ENCODE assay signal across 14 cellular contexts in the genomic region with DNA sequence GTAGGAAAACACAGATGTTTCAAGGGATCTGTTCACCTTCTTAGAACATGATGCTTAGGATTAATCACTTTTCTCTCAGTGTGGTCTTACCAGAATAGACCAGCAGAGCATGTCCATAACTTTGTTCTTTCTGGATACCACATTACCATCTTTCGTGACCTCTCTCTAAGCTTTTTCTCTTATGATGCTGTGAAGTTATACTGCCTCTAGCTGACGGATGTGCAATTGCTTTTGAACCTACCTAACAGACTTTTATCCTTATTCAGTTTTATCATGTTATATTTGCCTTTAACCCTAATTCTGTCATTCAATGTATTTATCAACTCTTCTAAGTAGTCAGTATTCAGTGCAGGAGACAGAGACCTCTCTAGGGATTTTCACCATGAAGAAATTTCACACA.
DNase-seq lines count a peak whose midpoint lies in the region; ATAC-seq and TF ChIP-seq lines count a peak whose summit lies in the region.
"Had no signal": no experiment of that assay in that cellular context is flagged by ENCODE, and none has a peak within 500 bp of the region (broad histone marks: within the 10 kb centered on the region; RNA-seq: fewer than 3 reads in every experiment).

No MANE protein-coding gene starts in this region.

- H3K9ac ChIP-seq in KMS-11 (no peak overlapping the region), parathyroid adenoma (no peak overlapping the region)

- H3K79me2 ChIP-seq in KMS-11 (ENCODE audit: insufficient read depth, low read depth) (no peaks in the 10 kb centered on the region), parathyroid adenoma (no peaks in the 10 kb centered on the region)

- H3K4me3 ChIP-seq in KMS-11 (IDR thresholded peaks at IDR 0.05; ENCODE audit: insufficient read depth, low read depth, low read length) (no peak overlapping the region), cardiac fibroblast (replicated peaks in 1 of 2; ENCODE audit: low read depth in 2 of 2, low read length in 2 of 2) (no peak overlapping the region), parathyroid adenoma (ENCODE audit: low read depth, low read length) (no peak overlapping the region)
- H3K4me3 ChIP-seq: mucosa of descending colon had no signal

- POLR2A ChIA-PET in GM10248 (lab: Yijun Ruan, JAX), result no interaction called here
- POLR2A ChIA-PET in activated CD8-positive, alpha-beta T cell treated with anti-CD3 and anti-CD28 coated beads for 36 hours (lab: Charles Lee), result no interaction called here

- H3K36me3 ChIP-seq in KMS-11 (ENCODE audit: insufficient read depth) (no peaks in the 10 kb centered on the region), parathyroid adenoma (ENCODE audit: control insufficient read depth, insufficient read depth, low read length) (no peaks in the 10 kb centered on the region)

- H3K4me1 ChIP-seq in KMS-11 (ENCODE audit: low read depth, poor library complexity, severe bottlenecking), result no peaks in the 10 kb centered on the region
- H3K4me1 ChIP-seq in parathyroid adenoma, result no peaks in the 10 kb centered on the region

- H3K27me3 ChIP-seq in KMS-11 (ENCODE audit: insufficient read depth, low read depth) (no peaks in the 10 kb centered on the region), parathyroid adenoma (ENCODE audit: control insufficient read depth, insufficient read depth, low read length) (no peaks in the 10 kb centered on the region)

- no peaks in the 10 kb centered on the region for H3K4me1 Mint-ChIP-seq in activated CD8-positive, alpha-beta T cell treated with anti-CD3 and anti-CD28 coated beads for 36 hours (ENCODE audit: low read depth)
- H3K4me1 Mint-ChIP-seq: activated CD4-positive, alpha-beta T cell treated with anti-CD3 and anti-CD28 coated beads, Interleukin-2, amount 10 ng/mL, durations not matched to agents 7 days and 5 days; T-cell had no signal

- H3K4me2 ChIP-seq in KMS-11 (no peak overlapping the region), parathyroid adenoma (ENCODE audit: low read length) (no peak overlapping the region)

- peak; percentile 7 for TF ChIP-seq CTCF in GM10248 (IDR thresholded peaks at IDR 0.05; ENCODE audit: control extremely low read depth, extremely low read depth, low read depth, missing control alignments)
- TF ChIP-seq CTCF in KMS-11 (conservative IDR thresholded peaks at IDR 0.05; ENCODE audit: low read depth, low read length), result peak; percentile 24; the same call in 1 of the 2 replicates
- peak; percentile 13 for TF ChIP-seq CTCF in cardiac fibroblast (IDR thresholded peaks at IDR 0.05; ENCODE audit: low read depth, low read length)
- TF ChIP-seq CTCF in parathyroid adenoma (IDR thresholded peaks at IDR 0.05), result peak; percentile 51
- TF ChIP-seq CTCF in activated CD8-positive, alpha-beta T cell treated with anti-CD3 and anti-CD28 coated beads for 36 hours (IDR thresholded peaks at IDR 0.05), result no peak

- peaks cover 5% of the 10 kb centered on the region for H3K27me3 Mint-ChIP-seq in activated CD8-positive, alpha-beta T cell treated with anti-CD3 and anti-CD28 coated beads for 36 hours

- no peak for ATAC-seq in GM19455 (IDR thresholded peaks at IDR 0.05; ENCODE audit: unreplicated experiment)
- no peak for ATAC-seq in activated CD8-positive, alpha-beta T cell treated with anti-CD3 and anti-CD28 coated beads for 36 hours
- ATAC-seq: mucosa of descending colon, T-cell had no signal

- no peaks in the 10 kb centered on the region for H4K20me1 ChIP-seq in KMS-11 (ENCODE audit: insufficient read depth)

- no peak overlapping the region for H2AFZ ChIP-seq in KMS-11 (ENCODE audit: low read depth)
- no peak overlapping the region for H2AFZ ChIP-seq in parathyroid adenoma

- no peak for DNase-seq in GM10248 (ENCODE audit: extremely low spot score)
- DNase-seq in cardiac fibroblast (ENCODE audit: low read depth in 2 of 2), result no peak
- DNase-seq in GDM1 (lab: John Stamatoyannopoulos, UW), result no peak
- no peak for DNase-seq in activated CD8-positive, alpha-beta T cell treated with anti-CD3 and anti-CD28 coated beads for 36 hours
- DNase-seq: activated CD4-positive, alpha-beta T cell treated with anti-CD3 and anti-CD28 coated beads, Interleukin-2, amount 10 ng/mL, durations not matched to agents 7 days and 5 days; activated effector memory CD4-positive, alpha-beta T cell treated with Interleukin-2 at 50 U/mL for 16 hours; erythroblast; mucosa of descending colon; NCI-H1048; NCI-H748 treated with DMSO at 0.1 percent for 48 hours; T-cell had no signal

- intact Hi-C loops in activated CD8-positive, alpha-beta T cell treated with anti-CD3 and anti-CD28 coated beads for 36 hours (cut with micrococcal nuclease), result no loop called here

- no peak overlapping the region for H3K27ac Mint-ChIP-seq in activated CD8-positive, alpha-beta T cell treated with anti-CD3 and anti-CD28 coated beads for 36 hours
- H3K27ac Mint-ChIP-seq: activated CD4-positive, alpha-beta T cell treated with anti-CD3 and anti-CD28 coated beads, Interleukin-2, amount 10 ng/mL, durations not matched to agents 7 days and 5 days; T-cell had no signal

- no peaks in the 10 kb centered on the region for H3K36me3 Mint-ChIP-seq in activated CD8-positive, alpha-beta T cell treated with anti-CD3 and anti-CD28 coated beads for 36 hours (ENCODE audit: low read depth)
- H3K36me3 Mint-ChIP-seq: T-cell had no signal

- no peak overlapping the region for H3K4me3 Mint-ChIP-seq in activated CD8-positive, alpha-beta T cell treated with anti-CD3 and anti-CD28 coated beads for 36 hours
- H3K4me3 Mint-ChIP-seq: activated CD4-positive, alpha-beta T cell treated with anti-CD3 and anti-CD28 coated beads, Interleukin-2, amount 10 ng/mL, durations not matched to agents 7 days and 5 days; T-cell had no signal

- H3K27ac ChIP-seq in KMS-11 (no peak overlapping the region), parathyroid adenoma (no peak overlapping the region)

- no peaks in the 10 kb centered on the region for H3K9me3 Mint-ChIP-seq in activated CD8-positive, alpha-beta T cell treated with anti-CD3 and anti-CD28 coated beads for 36 hours

- no peaks in the 10 kb centered on the region for H3K9me3 ChIP-seq in parathyroid adenoma (ENCODE audit: control insufficient read depth, low read length)
- H3K9me3 ChIP-seq: mucosa of descending colon had no signal

- CTCF ChIA-PET in GM10248 (lab: Yijun Ruan, JAX), result no interaction called here
- CTCF ChIA-PET in activated CD8-positive, alpha-beta T cell treated with anti-CD3 and anti-CD28 coated beads for 36 hours (lab: Charles Lee), result no interaction called here
